ENCODE assay signal across 22 cellular contexts in genomic region chr13:100734194-100734720, GRCh38.
"Had no signal": no experiment of that assay in that cellular context is flagged by ENCODE, and none has a peak within 500 bp of the region (broad histone marks: within the 10 kb centered on the region; RNA-seq: fewer than 3 reads in every experiment).

No MANE protein-coding gene starts in this region.

- H3K27ac ChIP-seq: brain microvascular endothelial cell, colonic mucosa, psoas muscle, skin epidermis, stomach, vagina had no signal

- DNase-seq: activated CD4-positive, CD25-positive, alpha-beta regulatory T cell treated with anti-CD3 and anti-CD28 coated beads, Interleukin-2, amount 50 U/mL, for 72 hours; activated CD8-positive, alpha-beta memory T cell treated with anti-CD3 and anti-CD28 coated beads for 24 hours; activated CD8-positive, alpha-beta memory T cell treated with anti-CD3 and anti-CD28 coated beads, Interleukin-2, amount 50 U/mL, for 48 hours; activated effector memory CD4-positive, alpha-beta T cell treated with Interleukin-2 at 50 U/mL for 16 hours; activated naive CD4-positive, alpha-beta T cell treated with anti-CD3 and anti-CD28 coated beads, Interleukin-2, amount 10 ng/mL, durations not matched to agents 7 days and 5 days; activated naive CD8-positive, alpha-beta T cell treated with anti-CD3 and anti-CD28 coated beads, Interleukin-2, amount 50 U/mL, for 24 hours; activated T-cell treated with anti-CD3 and anti-CD28 coated beads, Interleukin-2, amount 50 U/mL, for 48 hours; anterior cingulate cortex; brain microvascular endothelial cell; colonic mucosa; erythroblast; mammary epithelial cell; midbrain; nephron progenitor cell; occipital lobe; psoas muscle; right cardiac atrium; stimulated activated CD4-positive, alpha-beta T cell treated with anti-CD3 and anti-CD28 coated beads, Interleukin-15, amount 100 ng/mL, for 24 hours; stimulated activated CD4-positive, alpha-beta T cell treated with anti-CD3 and anti-CD28 coated beads, Interleukin-4, amount 100 ng/mL, for 1 hour; stomach had no signal

- ATAC-seq: activated naive CD8-positive, alpha-beta T cell treated with anti-CD3 and anti-CD28 coated beads, Interleukin-2, amount 50 U/mL, for 24 hours; psoas muscle; right cardiac atrium had no signal
